1 cellular context compared by ENCODE assay signal in the genomic region with DNA sequence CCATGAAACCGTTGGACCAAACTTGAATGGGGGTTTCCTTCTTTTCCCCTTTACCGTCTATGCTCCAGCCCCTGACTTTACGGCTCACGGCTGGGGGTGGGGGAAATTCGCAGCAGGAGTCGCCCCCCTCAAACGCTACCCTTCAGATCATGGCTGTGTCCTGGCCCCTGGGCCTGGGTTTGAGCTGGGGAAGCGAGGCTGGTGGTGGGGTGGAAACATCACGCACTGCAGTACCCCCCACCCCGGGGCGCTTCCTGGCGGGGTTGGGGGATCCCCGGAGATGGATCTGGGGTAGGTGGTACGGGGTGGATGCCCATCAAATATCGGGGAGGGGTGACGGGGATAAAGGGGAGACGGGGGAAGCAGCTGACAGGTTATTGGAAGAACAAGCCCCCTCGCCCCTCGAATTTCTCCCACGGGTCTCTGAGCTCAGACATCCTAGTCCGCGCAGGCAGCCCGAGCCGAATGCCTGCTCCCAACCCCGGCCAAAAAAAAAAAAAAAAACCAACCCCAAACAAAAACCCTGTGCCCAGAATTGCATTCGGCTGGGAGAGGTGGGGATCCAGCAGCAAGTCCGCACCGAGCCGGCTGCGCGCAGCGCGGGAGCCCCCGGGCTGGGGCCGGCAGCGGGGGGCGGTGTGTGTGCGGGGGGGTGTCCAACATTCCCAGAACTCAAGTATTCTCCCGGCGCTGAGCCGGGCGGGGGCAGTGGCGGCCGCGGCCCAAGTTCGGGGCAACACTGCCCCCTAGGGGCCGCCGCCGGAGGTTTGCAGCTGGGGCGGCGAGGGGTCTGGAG.
TF ChIP-seq lines count a peak whose summit lies in the region.

No MANE protein-coding gene starts in this region.

TF ChIP-seq in K562, 482 proteins besides CTCF, POLR2A, EP300 and RAD21 (continued from another document and continues in another):
- TF ChIP-seq, protein P1, sequence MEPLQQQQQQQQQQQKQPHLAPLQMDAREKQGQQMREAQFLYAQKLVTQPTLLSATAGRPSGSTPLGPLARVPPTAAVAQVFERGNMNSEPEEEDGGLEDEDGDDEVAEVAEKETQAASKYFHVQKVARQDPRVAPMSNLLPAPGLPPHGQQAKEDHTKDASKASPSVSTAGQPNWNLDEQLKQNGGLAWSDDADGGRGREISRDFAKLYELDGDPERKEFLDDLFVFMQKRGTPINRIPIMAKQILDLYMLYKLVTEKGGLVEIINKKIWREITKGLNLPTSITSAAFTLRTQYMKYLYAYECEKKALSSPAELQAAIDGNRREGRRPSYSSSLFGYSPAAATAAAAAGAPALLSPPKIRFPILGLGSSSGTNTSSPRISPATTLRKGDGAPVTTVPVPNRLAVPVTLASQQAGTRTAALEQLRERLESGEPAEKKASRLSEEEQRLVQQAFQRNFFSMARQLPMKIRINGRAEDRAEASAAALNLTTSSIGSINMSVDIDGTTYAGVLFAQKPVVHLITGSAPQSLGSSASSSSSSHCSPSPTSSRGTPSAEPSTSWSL (CRISPR knock-in tag; IDR thresholded peaks at IDR 0.05; ENCODE audit: borderline replicate concordance) = no peak
- TF ChIP-seq ZNF280B (CRISPR knock-in tag; IDR thresholded peaks at IDR 0.05) (no peak), FOXO4 (CRISPR knock-in tag; IDR thresholded peaks at IDR 0.05) (no peak), HDAC2 (IDR thresholded peaks at IDR 0.05) (peak; percentile 57; the same call in 1 of the 2 replicates), XRCC5 (IDR thresholded peaks at IDR 0.05; ENCODE audit: low read depth, low read length) (0 out of 2 replicates have a peak, but pooled peaks have one; percentile 85), SRSF3 (IDR thresholded peaks at IDR 0.05; ENCODE audit: insufficient read depth, low read length) (no peak), ZNF778 (CRISPR knock-in tag; IDR thresholded peaks at IDR 0.05) (no peak), GATAD2A (IDR thresholded peaks at IDR 0.05) (peak; percentile 90), L3MBTL2 (IDR thresholded peaks at IDR 0.05) (peak; percentile 53; the same call in 1 of the 2 replicates), FOXA1 (IDR thresholded peaks at IDR 0.05; ENCODE audit: borderline replicate concordance) (no peak), ZNF586 (CRISPR knock-in tag; conservative IDR thresholded peaks at IDR 0.05) (no peak), FOXK1 (CRISPR knock-in tag; IDR thresholded peaks at IDR 0.05; ENCODE audit: borderline replicate concordance) (no peak), ZNF347 (CRISPR knock-in tag; IDR thresholded peaks at IDR 0.05; ENCODE audit: low read depth) (no peak), HOXB6 (CRISPR knock-in tag; IDR thresholded peaks at IDR 0.05; ENCODE audit: borderline replicate concordance) (no peak), MECOM (CRISPR knock-in tag; IDR thresholded peaks at IDR 0.05) (no peak), XRCC4 (IDR thresholded peaks at IDR 0.05; ENCODE audit: extremely low read depth, insufficient read depth, insufficient read length) (no peak), RFX1 (IDR thresholded peaks at IDR 0.05) (no peak), ILK (tag; IDR thresholded peaks at IDR 0.05; ENCODE audit: borderline replicate concordance, low read depth) (no peak), FOXP1 (CRISPR knock-in tag; IDR thresholded peaks at IDR 0.05) (no peak), TFAM (CRISPR knock-in tag; conservative IDR thresholded peaks at IDR 0.05) (no peak), ELF4 (CRISPR knock-in tag; IDR thresholded peaks at IDR 0.05) (no peak), ZHX1 (conservative IDR thresholded peaks at IDR 0.05; ENCODE audit: low read length) (no peak), SLC30A9 (CRISPR knock-in tag; IDR thresholded peaks at IDR 0.05) (no peak), TCF7 (IDR thresholded peaks at IDR 0.05; ENCODE audit: borderline replicate concordance) (no peak)
- TF ChIP-seq, protein P2, sequence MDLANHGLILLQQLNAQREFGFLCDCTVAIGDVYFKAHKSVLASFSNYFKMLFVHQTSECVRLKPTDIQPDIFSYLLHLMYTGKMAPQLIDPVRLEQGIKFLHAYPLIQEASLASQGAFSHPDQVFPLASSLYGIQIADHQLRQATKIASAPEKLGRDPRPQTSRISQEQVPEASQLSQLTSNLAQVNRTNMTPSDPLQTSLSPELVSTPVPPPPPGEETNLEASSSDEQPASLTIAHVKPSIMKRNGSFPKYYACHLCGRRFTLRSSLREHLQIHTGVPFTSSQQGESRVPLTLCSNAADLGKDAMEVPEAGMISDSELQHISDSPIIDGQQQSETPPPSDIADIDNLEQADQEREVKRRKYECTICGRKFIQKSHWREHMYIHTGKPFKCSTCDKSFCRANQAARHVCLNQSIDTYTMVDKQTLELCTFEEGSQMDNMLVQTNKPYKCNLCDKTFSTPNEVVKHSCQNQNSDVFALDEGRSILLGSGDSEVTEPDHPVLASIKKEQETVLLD (IDR thresholded peaks at IDR 0.05) = no peak; the same call in 1 of the 2 replicates
- TF ChIP-seq, protein P3, sequence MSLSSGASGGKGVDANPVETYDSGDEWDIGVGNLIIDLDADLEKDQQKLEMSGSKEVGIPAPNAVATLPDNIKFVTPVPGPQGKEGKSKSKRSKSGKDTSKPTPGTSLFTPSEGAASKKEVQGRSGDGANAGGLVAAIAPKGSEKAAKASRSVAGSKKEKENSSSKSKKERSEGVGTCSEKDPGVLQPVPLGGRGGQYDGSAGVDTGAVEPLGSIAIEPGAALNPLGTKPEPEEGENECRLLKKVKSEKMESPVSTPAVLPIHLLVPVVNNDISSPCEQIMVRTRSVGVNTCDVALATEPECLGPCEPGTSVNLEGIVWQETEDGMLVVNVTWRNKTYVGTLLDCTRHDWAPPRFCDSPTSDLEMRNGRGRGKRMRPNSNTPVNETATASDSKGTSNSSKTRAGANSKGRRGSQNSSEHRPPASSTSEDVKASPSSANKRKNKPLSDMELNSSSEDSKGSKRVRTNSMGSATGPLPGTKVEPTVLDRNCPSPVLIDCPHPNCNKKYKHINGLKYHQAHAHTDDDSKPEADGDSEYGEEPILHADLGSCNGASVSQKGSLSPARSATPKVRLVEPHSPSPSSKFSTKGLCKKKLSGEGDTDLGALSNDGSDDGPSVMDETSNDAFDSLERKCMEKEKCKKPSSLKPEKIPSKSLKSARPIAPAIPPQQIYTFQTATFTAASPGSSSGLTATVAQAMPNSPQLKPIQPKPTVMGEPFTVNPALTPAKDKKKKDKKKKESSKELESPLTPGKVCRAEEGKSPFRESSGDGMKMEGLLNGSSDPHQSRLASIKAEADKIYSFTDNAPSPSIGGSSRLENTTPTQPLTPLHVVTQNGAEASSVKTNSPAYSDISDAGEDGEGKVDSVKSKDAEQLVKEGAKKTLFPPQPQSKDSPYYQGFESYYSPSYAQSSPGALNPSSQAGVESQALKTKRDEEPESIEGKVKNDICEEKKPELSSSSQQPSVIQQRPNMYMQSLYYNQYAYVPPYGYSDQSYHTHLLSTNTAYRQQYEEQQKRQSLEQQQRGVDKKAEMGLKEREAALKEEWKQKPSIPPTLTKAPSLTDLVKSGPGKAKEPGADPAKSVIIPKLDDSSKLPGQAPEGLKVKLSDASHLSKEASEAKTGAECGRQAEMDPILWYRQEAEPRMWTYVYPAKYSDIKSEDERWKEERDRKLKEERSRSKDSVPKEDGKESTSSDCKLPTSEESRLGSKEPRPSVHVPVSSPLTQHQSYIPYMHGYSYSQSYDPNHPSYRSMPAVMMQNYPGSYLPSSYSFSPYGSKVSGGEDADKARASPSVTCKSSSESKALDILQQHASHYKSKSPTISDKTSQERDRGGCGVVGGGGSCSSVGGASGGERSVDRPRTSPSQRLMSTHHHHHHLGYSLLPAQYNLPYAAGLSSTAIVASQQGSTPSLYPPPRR (CRISPR knock-in tag; IDR thresholded peaks at IDR 0.05; ENCODE audit: borderline replicate concordance) = no peak
- TF ChIP-seq, protein P4, sequence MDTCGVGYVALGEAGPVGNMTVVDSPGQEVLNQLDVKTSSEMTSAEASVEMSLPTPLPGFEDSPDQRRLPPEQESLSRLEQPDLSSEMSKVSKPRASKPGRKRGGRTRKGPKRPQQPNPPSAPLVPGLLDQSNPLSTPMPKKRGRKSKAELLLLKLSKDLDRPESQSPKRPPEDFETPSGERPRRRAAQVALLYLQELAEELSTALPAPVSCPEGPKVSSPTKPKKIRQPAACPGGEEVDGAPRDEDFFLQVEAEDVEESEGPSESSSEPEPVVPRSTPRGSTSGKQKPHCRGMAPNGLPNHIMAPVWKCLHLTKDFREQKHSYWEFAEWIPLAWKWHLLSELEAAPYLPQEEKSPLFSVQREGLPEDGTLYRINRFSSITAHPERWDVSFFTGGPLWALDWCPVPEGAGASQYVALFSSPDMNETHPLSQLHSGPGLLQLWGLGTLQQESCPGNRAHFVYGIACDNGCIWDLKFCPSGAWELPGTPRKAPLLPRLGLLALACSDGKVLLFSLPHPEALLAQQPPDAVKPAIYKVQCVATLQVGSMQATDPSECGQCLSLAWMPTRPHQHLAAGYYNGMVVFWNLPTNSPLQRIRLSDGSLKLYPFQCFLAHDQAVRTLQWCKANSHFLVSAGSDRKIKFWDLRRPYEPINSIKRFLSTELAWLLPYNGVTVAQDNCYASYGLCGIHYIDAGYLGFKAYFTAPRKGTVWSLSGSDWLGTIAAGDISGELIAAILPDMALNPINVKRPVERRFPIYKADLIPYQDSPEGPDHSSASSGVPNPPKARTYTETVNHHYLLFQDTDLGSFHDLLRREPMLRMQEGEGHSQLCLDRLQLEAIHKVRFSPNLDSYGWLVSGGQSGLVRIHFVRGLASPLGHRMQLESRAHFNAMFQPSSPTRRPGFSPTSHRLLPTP (IDR thresholded peaks at IDR 0.05; ENCODE audit: borderline replicate concordance, extremely low read depth, insufficient read length) = no peak
- TF ChIP-seq, protein P5, sequence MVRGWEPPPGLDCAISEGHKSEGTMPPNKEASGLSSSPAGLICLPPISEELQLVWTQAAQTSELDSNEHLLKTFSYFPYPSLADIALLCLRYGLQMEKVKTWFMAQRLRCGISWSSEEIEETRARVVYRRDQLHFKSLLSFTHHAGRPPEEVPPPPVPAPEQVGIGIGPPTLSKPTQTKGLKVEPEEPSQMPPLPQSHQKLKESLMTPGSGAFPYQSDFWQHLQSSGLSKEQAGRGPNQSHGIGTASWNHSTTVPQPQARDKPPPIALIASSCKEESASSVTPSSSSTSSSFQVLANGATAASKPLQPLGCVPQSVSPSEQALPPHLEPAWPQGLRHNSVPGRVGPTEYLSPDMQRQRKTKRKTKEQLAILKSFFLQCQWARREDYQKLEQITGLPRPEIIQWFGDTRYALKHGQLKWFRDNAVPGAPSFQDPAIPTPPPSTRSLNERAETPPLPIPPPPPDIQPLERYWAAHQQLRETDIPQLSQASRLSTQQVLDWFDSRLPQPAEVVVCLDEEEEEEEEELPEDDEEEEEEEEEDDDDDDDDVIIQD (CRISPR knock-in tag; IDR thresholded peaks at IDR 0.05) = no peak
- TF ChIP-seq, protein P6, sequence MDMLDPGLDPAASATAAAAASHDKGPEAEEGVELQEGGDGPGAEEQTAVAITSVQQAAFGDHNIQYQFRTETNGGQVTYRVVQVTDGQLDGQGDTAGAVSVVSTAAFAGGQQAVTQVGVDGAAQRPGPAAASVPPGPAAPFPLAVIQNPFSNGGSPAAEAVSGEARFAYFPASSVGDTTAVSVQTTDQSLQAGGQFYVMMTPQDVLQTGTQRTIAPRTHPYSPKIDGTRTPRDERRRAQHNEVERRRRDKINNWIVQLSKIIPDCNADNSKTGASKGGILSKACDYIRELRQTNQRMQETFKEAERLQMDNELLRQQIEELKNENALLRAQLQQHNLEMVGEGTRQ (CRISPR knock-in tag; IDR thresholded peaks at IDR 0.05) = no peak
- TF ChIP-seq, protein P7, sequence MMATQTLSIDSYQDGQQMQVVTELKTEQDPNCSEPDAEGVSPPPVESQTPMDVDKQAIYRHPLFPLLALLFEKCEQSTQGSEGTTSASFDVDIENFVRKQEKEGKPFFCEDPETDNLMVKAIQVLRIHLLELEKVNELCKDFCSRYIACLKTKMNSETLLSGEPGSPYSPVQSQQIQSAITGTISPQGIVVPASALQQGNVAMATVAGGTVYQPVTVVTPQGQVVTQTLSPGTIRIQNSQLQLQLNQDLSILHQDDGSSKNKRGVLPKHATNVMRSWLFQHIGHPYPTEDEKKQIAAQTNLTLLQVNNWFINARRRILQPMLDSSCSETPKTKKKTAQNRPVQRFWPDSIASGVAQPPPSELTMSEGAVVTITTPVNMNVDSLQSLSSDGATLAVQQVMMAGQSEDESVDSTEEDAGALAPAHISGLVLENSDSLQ (IDR thresholded peaks at IDR 0.05) = peak; percentile 19; the same call in 1 of the 2 replicates
